16 cellular contexts compared by ENCODE assay signal in genomic region chr4:155444695-155445094, GRCh38.
DNase-seq lines count a peak whose midpoint lies in the region; ATAC-seq and TF ChIP-seq lines count a peak whose summit lies in the region.
"Had no signal": no experiment of that assay in that cellular context is flagged by ENCODE, and none has a peak within 500 bp of the region (broad histone marks: within the 10 kb centered on the region; RNA-seq: fewer than 3 reads in every experiment).

No MANE protein-coding gene starts in this region.

- POLR2A ChIA-PET in RWPE1 (lab: Yijun Ruan, JAX; ENCODE audit: low non-redundant PET): no interaction called here

- intact Hi-C loops in Calu3 (cut with micrococcal nuclease; ENCODE audit: unreplicated experiment): loop anchor here (5.0 kb wide), 1 partner anchor 233 kb away; no protein-coding TSS in a partner anchor

- H3K4me1 Mint-ChIP-seq in Calu3 (ENCODE audit: low read depth, unreplicated experiment): peaks cover 30% of the 10 kb centered on the region
- H3K4me1 Mint-ChIP-seq: B cell had no signal

- H3K27me3 Mint-ChIP-seq in Calu3 (ENCODE audit: unreplicated experiment): no peaks in the 10 kb centered on the region

- peaks cover 12% of the 10 kb centered on the region for H3K4me1 ChIP-seq in RWPE2 (ENCODE audit: insufficient read depth, poor library complexity, severe bottlenecking)
- H3K4me1 ChIP-seq: BLaER1 treated with 17β-estradiol and CSF1 and Interleukin-3, amounts not matched to agents 10 nM and 100 nM; Caco-2 had no signal

- H3K36me3 ChIP-seq in RWPE2 (ENCODE audit: low read depth): no peaks in the 10 kb centered on the region
- H3K36me3 ChIP-seq: BLaER1 treated with 17β-estradiol and CSF1 and Interleukin-3, amounts not matched to agents 10 nM and 100 nM had no signal

- no peak for ATAC-seq in RWPE2 (ENCODE audit: low read depth)

- no peak overlapping the region for H3K4me3 Mint-ChIP-seq in Calu3 (ENCODE audit: low read depth, unreplicated experiment)
- H3K4me3 Mint-ChIP-seq: B cell; CD4-positive, alpha-beta T cell; H9 had no signal

- no peaks in the 10 kb centered on the region for H3K9me3 ChIP-seq in RWPE2 (ENCODE audit: severe bottlenecking)
- H3K9me3 ChIP-seq: Caco-2 had no signal

- H3K27ac ChIP-seq in RWPE2 (ENCODE audit: poor library complexity, severe bottlenecking) (peak overlapping the region; percentile 30), RWPE1 (no peak overlapping the region)
- H3K27ac ChIP-seq: BLaER1 treated with 17β-estradiol and CSF1 and Interleukin-3, amounts not matched to agents 10 nM and 100 nM had no signal

- H3K27ac Mint-ChIP-seq in Calu3 (ENCODE audit: unreplicated experiment): peak overlapping the region; percentile 12
- H3K27ac Mint-ChIP-seq: B cell; CD4-positive, alpha-beta T cell had no signal

- H3K4me3 ChIP-seq in RWPE2 (ENCODE audit: severe bottlenecking): no peak overlapping the region
- H3K4me3 ChIP-seq: BLaER1 treated with 17β-estradiol and CSF1 and Interleukin-3, amounts not matched to agents 10 nM and 100 nM had no signal

- no peaks in the 10 kb centered on the region for H3K36me3 Mint-ChIP-seq in Calu3 (ENCODE audit: insufficient read depth, unreplicated experiment)

- BruUV-seq in Calu3 (replicated peaks; lab: Mats Ljungman, UMichigan): no TSS peak

- CTCF ChIA-PET in Calu3 (lab: Charles Lee) (no interaction called here), RWPE1 (lab: Yijun Ruan, JAX) (interaction anchor here (1.3 kb wide), 1 partner anchor 342 kb away, joined by 4 read pairs; no protein-coding TSS in a partner anchor)

- H3K27me3 ChIP-seq in RWPE2 (ENCODE audit: insufficient read depth, poor library complexity, severe bottlenecking): no peaks in the 10 kb centered on the region
- H3K27me3 ChIP-seq: BLaER1 treated with 17β-estradiol and CSF1 and Interleukin-3, amounts not matched to agents 10 nM and 100 nM had no signal

- DNase-seq in NCI-H1417 (lab: John Stamatoyannopoulos, UW): peak in 2 of 3 experiments; percentile 6 to 52
- DNase-seq in NCI-H1417 treated with DMSO at 0.1 percent for 48 hours (lab: John Stamatoyannopoulos, UW): no peak
- DNase-seq in Calu3: no peak
- no peak for DNase-seq in RWPE2 (ENCODE audit: low spot score)
- peak; percentile 48 for DNase-seq in left kidney (ENCODE audit: low read depth, low spot score)
- no peak for DNase-seq in GM13976 (ENCODE audit: low spot score)
- no peak for DNase-seq in C1 segment of cervical spinal cord (lab: John Stamatoyannopoulos, UW)
- DNase-seq in RWPE1 (ENCODE audit: low spot score): no peak
- DNase-seq: Caco-2; CD4-positive, alpha-beta T cell; DMS153; DMS79; GDM1; H9 had no signal

- TF ChIP-seq CTCF in Calu3 (IDR thresholded peaks at IDR 0.05; ENCODE audit: unreplicated experiment) (no peak), RWPE2 (IDR thresholded peaks at IDR 0.05; ENCODE audit: poor library complexity, severe bottlenecking) (no peak), GM13976 (IDR thresholded peaks at IDR 0.05; ENCODE audit: borderline replicate concordance, control extremely low read depth, extremely low read depth, insufficient read depth, missing control alignments) (no peak), RWPE1 (conservative IDR thresholded peaks at IDR 0.05; ENCODE audit: low read depth) (no peak)

- peaks cover 2% of the 10 kb centered on the region for H3K9me3 Mint-ChIP-seq in Calu3 (ENCODE audit: low read depth, unreplicated experiment)
- H3K9me3 Mint-ChIP-seq: CD4-positive, alpha-beta T cell; H9 had no signal

- in situ Hi-C loops in GM13976 (cut with MboI; ENCODE audit: low sequenced_read_pairs, unreplicated experiment): loop anchor here (10.0 kb wide), 1 partner anchor 340 kb away; no protein-coding TSS in a partner anchor

Comparison
In these comparisons a context has a peak if more than half of its experiments do, and no peak if none do; other contexts are left out.
1. DNase-seq: peak in NCI-H1417 (2 of 3) and left kidney (single experiment); none in NCI-H1417 treated with DMSO at 0.1 percent for 48 hours (single experiment), Calu3 (single experiment), RWPE2 (single experiment), GM13976 (single experiment), C1 segment of cervical spinal cord (0 of 14) and RWPE1 (single experiment).